ENCODE assay signal across 8 cellular contexts in genomic region chr7:29091722-29092121, GRCh38. TPM values are rescaled to one million over a fixed set of nuclear protein-coding genes. Genes with fewer than 3 reads are reported as not detected.
DNase-seq lines count a peak whose midpoint lies in the region; TF ChIP-seq lines count a peak whose summit lies in the region.

No MANE protein-coding gene starts in this region.

- no peaks in the 10 kb centered on the region for H3K27me3 ChIP-seq in H7 (ENCODE audit: control insufficient read depth, insufficient read depth, low read length)

- H3K36me3 ChIP-seq in H7 (replicated peaks; ENCODE audit: control insufficient read depth, insufficient read depth, low read length) (no peaks in the 10 kb centered on the region), urinary bladder (ENCODE audit: insufficient read depth) (no peaks in the 10 kb centered on the region)

- H3K27ac ChIP-seq in urinary bladder (ENCODE audit: low read depth): no peak overlapping the region

- 49% methylated on average over 4 of the region's 4 CpGs for WGBS in urinary bladder

- TF ChIP-seq CTCF in WI38 (IDR thresholded peaks at IDR 0.05; ENCODE audit: low read depth, low read length): no peak

- no peaks in the 10 kb centered on the region for H3K4me1 ChIP-seq in urinary bladder (ENCODE audit: insufficient read depth)

- H3K4me3 ChIP-seq in GM08714 (ENCODE audit: low read length): peak overlapping the region; percentile 41; the same call in 1 of the 2 replicates
- H3K4me3 ChIP-seq in H7 (ENCODE audit: insufficient read depth, low read depth, low read length): no peak overlapping the region
- H3K4me3 ChIP-seq in WI38 (ENCODE audit: low read depth, low read length): 0 out of 2 replicates have a peak overlapping the region, but pooled peaks have one; percentile 5
- H3K4me3 ChIP-seq in urinary bladder (ENCODE audit: low read depth, low read length): peak overlapping the region; percentile 2

- peak; percentile 39 for DNase-seq in H7
- peak; percentile 55 for DNase-seq in left kidney (ENCODE audit: low read depth, low spot score)
- DNase-seq in SHP77 (lab: John Stamatoyannopoulos, UW): no peak
- no peak for DNase-seq in SK-N-DZ (ENCODE audit: low spot score)
- no peak for DNase-seq in activated naive CD4-positive, alpha-beta T cell treated with anti-CD3 and anti-CD28 coated beads, Interleukin-2, amount 50 U/mL, for 16 hours

RNA-seq across cellular contexts. Expression of gene CPVL, which starts 54.6 kb away (rescaled TPM):
- 32.9 and 46.1 TPM in 2 replicates for total RNA-seq in H7 (2014; rRNA removed; shearing (Covaris generic))
- total RNA-seq in urinary bladder: 14.4 TPM
- 16.7 TPM for polyA plus RNA-seq in urinary bladder
- polyA plus RNA-seq in SK-N-DZ (2014; cell fraction: cytosol; rRNA removed): 29.0 and 32.4 TPM in 2 replicates
- polyA plus RNA-seq in SK-N-DZ (2014; cell fraction: nucleus; rRNA removed): 13.0 and 20.8 TPM in 2 replicates

Comparison
In these comparisons a context has a peak if more than half of its experiments do, and no peak if none do; other contexts are left out.
1. DNase-seq: peak in H7 (single experiment) and left kidney (single experiment); none in SHP77 (0 of 2), SK-N-DZ (single experiment) and activated naive CD4-positive, alpha-beta T cell treated with anti-CD3 and anti-CD28 coated beads, Interleukin-2, amount 50 U/mL, for 16 hours (single experiment).